Comparison of ENCODE assay signal across 16 cellular contexts in the genomic region with DNA sequence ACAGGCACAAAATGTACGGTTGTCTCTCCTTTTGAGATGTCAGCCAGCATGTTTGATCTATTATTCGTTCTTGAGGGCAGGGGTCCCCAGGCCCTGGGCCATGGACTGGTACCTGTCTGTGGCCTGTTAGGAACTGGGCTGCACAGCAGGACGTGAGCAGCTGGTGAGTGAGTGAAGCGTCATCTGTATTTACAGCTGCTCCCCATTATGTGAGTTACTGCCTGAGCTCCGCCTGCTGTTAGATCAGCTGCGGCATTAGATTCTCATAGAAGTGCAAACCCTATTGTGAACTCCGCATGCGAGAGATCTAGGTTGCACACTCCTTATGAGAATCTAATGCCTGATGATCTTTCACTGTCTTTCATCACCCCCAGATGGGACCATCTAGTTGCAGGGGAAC. TPM values are rescaled to one million over a fixed set of nuclear protein-coding genes. Genes with fewer than 3 reads are reported as not detected.
A peak's percentile ranks its signal among the peaks of the same experiment; 100 is the strongest.
DNase-seq lines count a peak whose midpoint lies in the region; ATAC-seq, FAIRE-seq and TF ChIP-seq lines count a peak whose summit lies in the region.
"Had no signal": no experiment of that assay in that cellular context is flagged by ENCODE, and none has a peak within 500 bp of the region (broad histone marks: within the 10 kb centered on the region; RNA-seq: fewer than 3 reads in every experiment).

No MANE protein-coding gene starts in this region.

- no peaks in the 10 kb centered on the region for H3K9me3 ChIP-seq in small intestine (ENCODE audit: control insufficient read depth, low read depth)
- H3K9me3 ChIP-seq: testis had no signal

- no peak for FAIRE-seq in small intestine (lab: Jason Lieb, UNC)

- H3K4me1 ChIP-seq in small intestine (ENCODE audit: control insufficient read depth in 2 of 2, insufficient read depth in 1 of 2, low read depth in 1 of 2, low read length in 1 of 2), result no peaks in the 10 kb centered on the region
- H3K4me1 ChIP-seq: body of pancreas, parathyroid adenoma, testis had no signal

- H3K9me3 Mint-ChIP-seq in stimulated activated naive CD8-positive, alpha-beta T cell treated with anti-CD3 and anti-CD28 coated beads, Interleukin-15, amount 100 ng/mL, for 72 hours, result no peaks in the 10 kb centered on the region

- H3K4me3 ChIP-seq in AG10803 (ENCODE audit: low read length), result no peak overlapping the region
- H3K4me3 ChIP-seq in choroid plexus epithelial cell (ENCODE audit: low read depth, low read length), result no peak overlapping the region
- H3K4me3 ChIP-seq in small intestine (ENCODE audit: low read depth in 1 of 2, low read length in 2 of 2), result no peak overlapping the region
- H3K4me3 ChIP-seq: body of pancreas, testis had no signal

- H3K27me3 ChIP-seq in small intestine (ENCODE audit: control insufficient read depth in 2 of 2, insufficient read depth in 2 of 2, low read length in 2 of 2), result peaks cover 0 to 10% of the 10 kb centered on the region in 2 donors
- H3K27me3 ChIP-seq: body of pancreas, testis had no signal

- H3K36me3 ChIP-seq in small intestine (ENCODE audit: control insufficient read depth in 2 of 2, insufficient read depth in 2 of 2, low read length in 2 of 2), result no peaks in the 10 kb centered on the region

- no peak overlapping the region for H3K4me3 Mint-ChIP-seq in stimulated activated naive CD8-positive, alpha-beta T cell treated with anti-CD3 and anti-CD28 coated beads, Interleukin-15, amount 100 ng/mL, for 72 hours
- H3K4me3 Mint-ChIP-seq: T-cell had no signal

- ATAC-seq in stimulated activated naive CD8-positive, alpha-beta T cell treated with anti-CD3 and anti-CD28 coated beads, Interleukin-15, amount 100 ng/mL, for 72 hours, result no peak
- ATAC-seq in GM18907 (IDR thresholded peaks at IDR 0.05; ENCODE audit: unreplicated experiment), result no peak
- ATAC-seq: body of pancreas, T-cell had no signal

- no peak overlapping the region for H3K27ac Mint-ChIP-seq in stimulated activated naive CD8-positive, alpha-beta T cell treated with anti-CD3 and anti-CD28 coated beads, Interleukin-15, amount 100 ng/mL, for 72 hours
- H3K27ac Mint-ChIP-seq: T-cell had no signal

- peaks cover 32% of the 10 kb centered on the region for H3K27me3 Mint-ChIP-seq in stimulated activated naive CD8-positive, alpha-beta T cell treated with anti-CD3 and anti-CD28 coated beads, Interleukin-15, amount 100 ng/mL, for 72 hours

- H3K4me1 Mint-ChIP-seq in stimulated activated naive CD8-positive, alpha-beta T cell treated with anti-CD3 and anti-CD28 coated beads, Interleukin-15, amount 100 ng/mL, for 72 hours, result no peaks in the 10 kb centered on the region
- H3K4me1 Mint-ChIP-seq: T-cell had no signal

- DNase-seq in AG10803 (ENCODE audit: low read depth) (peak; percentile 45), HCEC 1CT (peak; percentile 11), NCI-H524 (lab: John Stamatoyannopoulos, UW) (peak; percentile 73 to 82), choroid plexus epithelial cell (ENCODE audit: low read depth) (peak; percentile 5), small intestine (no peak), KG1 (lab: John Stamatoyannopoulos, UW) (no peak)
- no peak for DNase-seq in stimulated activated naive CD8-positive, alpha-beta T cell treated with anti-CD3 and anti-CD28 coated beads, Interleukin-15, amount 100 ng/mL, for 72 hours
- DNase-seq: activated CD4-positive, alpha-beta T cell treated with anti-CD3 and anti-CD28 coated beads, Interleukin-2, amount 50 U/mL, for 48 hours; activated naive CD4-positive, alpha-beta T cell treated with anti-CD3 and anti-CD28 coated beads, Interleukin-2, amount 50 U/mL, for 16 hours; body of pancreas; GOT3; stimulated activated CD4-positive, alpha-beta T cell treated with anti-CD3 and anti-CD28 coated beads, Interleukin-4, amount 100 ng/mL, for 24 hours; T-cell; testis had no signal

- TF ChIP-seq CTCF in AG10803 (conservative IDR thresholded peaks at IDR 0.05; ENCODE audit: low read length), result no peak; the same call in 1 of the 2 replicates
- no peak for TF ChIP-seq CTCF in choroid plexus epithelial cell (conservative IDR thresholded peaks at IDR 0.05; ENCODE audit: low read depth, low read length)

- no peak overlapping the region for H3K27ac ChIP-seq in small intestine (ENCODE audit: low read depth in 1 of 2, low read length in 1 of 2)
- H3K27ac ChIP-seq: body of pancreas, parathyroid adenoma, testis had no signal

- WGBS in small intestine, 3 donors, result 82 to 84% (median 82%) methylated on average over 8 of the region's 8 CpGs

RNA-seq across cellular contexts. Expression of gene SCN8A, which starts 41.4 kb away (rescaled TPM):
- under 1 TPM in 1 of 3 donors, not detected in 2; 0.19 TPM for polyA plus RNA-seq in small intestine

Comparison
In these comparisons a context has a peak if more than half of its experiments do, and no peak if none do; other contexts are left out.
1. DNase-seq: peak in AG10803 (single experiment), HCEC 1CT (single experiment), NCI-H524 (2 of 2) and choroid plexus epithelial cell (single experiment); none in stimulated activated naive CD8-positive, alpha-beta T cell treated with anti-CD3 and anti-CD28 coated beads, Interleukin-15, amount 100 ng/mL, for 72 hours (0 of 2), small intestine (single experiment) and KG1 (single experiment).